ENCODE assay signal across 11 cellular contexts in the genomic region with DNA sequence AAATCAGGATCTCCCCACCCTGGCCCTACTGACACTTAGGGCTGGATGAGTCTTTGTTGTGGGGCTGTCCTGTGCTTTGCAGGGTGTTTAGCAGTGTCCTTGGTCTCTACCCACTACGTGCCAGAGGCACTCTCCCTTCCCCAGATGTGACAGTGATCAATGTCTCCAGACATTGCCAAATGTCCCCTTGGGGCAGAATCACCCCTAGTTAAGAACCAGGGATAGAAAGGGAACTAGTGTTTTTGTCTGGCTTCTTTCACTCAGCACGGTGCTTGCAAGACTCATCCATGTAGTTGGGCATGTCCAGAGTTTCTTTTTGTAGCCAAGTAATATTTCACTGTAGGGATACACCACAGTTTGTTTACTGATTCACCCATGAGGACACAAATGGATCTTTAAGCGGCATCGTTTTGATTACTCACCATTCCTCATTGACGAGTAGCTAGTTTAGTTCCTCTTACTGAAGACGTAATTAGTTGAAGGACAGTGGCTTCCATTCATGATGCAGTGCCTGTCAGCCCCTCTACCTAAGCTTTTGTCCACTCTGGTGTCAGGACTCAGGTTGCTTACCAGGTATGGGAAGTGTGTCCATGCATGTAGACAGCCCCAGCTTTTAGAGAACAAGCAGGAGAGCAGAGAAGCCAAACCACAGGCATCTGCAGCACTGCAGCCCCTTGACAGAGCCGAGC. TPM values are rescaled to one million over a fixed set of nuclear protein-coding genes. Genes with fewer than 3 reads are reported as not detected.
DNase-seq lines count a peak whose midpoint lies in the region; ATAC-seq and TF ChIP-seq lines count a peak whose summit lies in the region.
"Had no signal": no experiment of that assay in that cellular context is flagged by ENCODE, and none has a peak within 500 bp of the region (broad histone marks: within the 10 kb centered on the region; RNA-seq: fewer than 3 reads in every experiment).

No MANE protein-coding gene starts in this region.

- TF ChIP-seq CTCF in H9 (conservative IDR thresholded peaks at IDR 0.05) (no peak), foreskin fibroblast (IDR thresholded peaks at IDR 0.05; ENCODE audit: low read depth, low read length) (no peak)

- no peak overlapping the region for H2AFZ ChIP-seq in H9 (ENCODE audit: low read length)
- H2AFZ ChIP-seq: GM23338 had no signal

- no peak overlapping the region for H4K8ac ChIP-seq in H9 (replicated peaks; ENCODE audit: insufficient read length, low read depth, low read length)

- peak overlapping the region in 2 of 3 experiments; percentile 25 to 97; a peak in 2 of 7 replicates for H3K27ac Mint-ChIP-seq in H9
- H3K27ac Mint-ChIP-seq: GM23338 had no signal

- H3K14ac ChIP-seq in H9 (ENCODE audit: insufficient read depth, low read length), result no peak overlapping the region

- no peak overlapping the region for H2AK5ac ChIP-seq in H9 (ENCODE audit: insufficient read length, low read length)

- H3K27me3 ChIP-seq in H9 (ENCODE audit: insufficient read depth, low read length) (no peaks in the 10 kb centered on the region), adipocyte (replicated peaks; ENCODE audit: control insufficient read depth, insufficient read depth, low read length) (no peaks in the 10 kb centered on the region), skeletal muscle tissue (ENCODE audit: control insufficient read depth in 3 of 3, insufficient read depth in 3 of 3, low read length in 3 of 3) (no peaks in the 10 kb centered on the region)

- no peak overlapping the region for H3K18ac ChIP-seq in H9 (ENCODE audit: insufficient read length, low read depth, low read length)

- no peaks in the 10 kb centered on the region for H3K27me3 Mint-ChIP-seq in H9 (ENCODE audit: low read depth)

- no peak overlapping the region for H3K4me2 ChIP-seq in H9 (ENCODE audit: insufficient read depth, insufficient read length, low read length)
- H3K4me2 ChIP-seq: GM23338 had no signal

- H3K79me1 ChIP-seq in H9 (ENCODE audit: insufficient read depth, low read depth, low read length, poor library complexity, severe bottlenecking), result no peaks in the 10 kb centered on the region

- H3K9me3 ChIP-seq in H9 (ENCODE audit: control insufficient read depth, low read depth, low read length) (no peaks in the 10 kb centered on the region), adipocyte (ENCODE audit: control insufficient read depth, low read length) (no peaks in the 10 kb centered on the region), skeletal muscle tissue (ENCODE audit: control insufficient read depth in 3 of 3, low read length in 3 of 3) (no peaks in the 10 kb centered on the region)

- no peaks in the 10 kb centered on the region for H4K20me1 ChIP-seq in H9 (ENCODE audit: control insufficient read depth, insufficient read depth, insufficient read length)

- no peak overlapping the region for H2BK5ac ChIP-seq in H9 (ENCODE audit: insufficient read length, low read length)

- no peak overlapping the region for H4K5ac ChIP-seq in H9 (ENCODE audit: insufficient read length, low read depth, low read length)

- no peak overlapping the region for H2BK20ac ChIP-seq in H9 (ENCODE audit: low read depth, low read length, poor library complexity, severe bottlenecking)

- H3K4me1 ChIP-seq in H9 (ENCODE audit: insufficient read depth, low read length) (no peaks in the 10 kb centered on the region), adipocyte (ENCODE audit: control insufficient read depth, insufficient read depth, low read length) (peaks cover 49% of the 10 kb centered on the region), skeletal muscle tissue (ENCODE audit: control insufficient read depth in 3 of 3, insufficient read depth in 3 of 3, low read length in 3 of 3) (peaks cover 71 to 95% (median 84%) of the 10 kb centered on the region in 3 donors)

- no peak overlapping the region for H3K4me3 ChIP-seq in adipocyte (ENCODE audit: low read length)
- H3K4me3 ChIP-seq in foreskin fibroblast (ENCODE audit: low read depth in 1 of 2, low read length in 2 of 2), result no peak overlapping the region
- H3K4me3 ChIP-seq in skeletal muscle tissue (ENCODE audit: low read length in 3 of 3), result peak overlapping the region in 1 of 3 donors; percentile 22
- H3K4me3 ChIP-seq: GM23338 had no signal

- ATAC-seq in HG03135 (IDR thresholded peaks at IDR 0.05; ENCODE audit: unreplicated experiment), result no peak

- H3K4ac ChIP-seq in H9 (ENCODE audit: low read depth, low read length), result no peak overlapping the region

- H3K56ac ChIP-seq in H9 (ENCODE audit: insufficient read length, low read depth, low read length), result no peak overlapping the region

- no peak overlapping the region for H2BK12ac ChIP-seq in H9 (ENCODE audit: insufficient read length, low read depth, low read length)

- no peak overlapping the region for H3T11ph ChIP-seq in H9 (ENCODE audit: low read length)

- H3K79me2 ChIP-seq in H9 (ENCODE audit: insufficient read depth, low read length), result no peaks in the 10 kb centered on the region

- no peak overlapping the region for H4K91ac ChIP-seq in H9 (ENCODE audit: insufficient read length, low read depth, low read length)

- no peak overlapping the region for H3K23ac ChIP-seq in H9 (ENCODE audit: insufficient read length, low read depth, low read length)

- no peak overlapping the region for H3K4me3 Mint-ChIP-seq in H9
- H3K4me3 Mint-ChIP-seq: GM23338 had no signal

- no peaks in the 10 kb centered on the region for H3K9me3 Mint-ChIP-seq in H9
- H3K9me3 Mint-ChIP-seq: GM23338 had no signal

- H3K23me2 ChIP-seq in H9 (ENCODE audit: insufficient read length, low read depth, low read length, poor library complexity, severe bottlenecking), result no peaks in the 10 kb centered on the region

- peaks cover 31 to 36% of the 10 kb centered on the region in 2 experiments for H3K4me1 Mint-ChIP-seq in H9

- no peak overlapping the region for H2BK120ac ChIP-seq in H9 (ENCODE audit: low read depth, low read length, poor library complexity, severe bottlenecking)

- H3K36me3 Mint-ChIP-seq in H9 (ENCODE audit: insufficient read depth in 1 of 3, low read depth in 3 of 3), result peaks cover 13 to 49% (median 33%) of the 10 kb centered on the region in 3 experiments

- peaks cover 44% of the 10 kb centered on the region for H3K36me3 ChIP-seq in adipocyte (ENCODE audit: control insufficient read depth, insufficient read depth, low read length, severe bottlenecking)
- H3K36me3 ChIP-seq in skeletal muscle tissue (ENCODE audit: control insufficient read depth in 3 of 3, insufficient read depth in 3 of 3, low read length in 3 of 3), result peaks cover 6 to 21% (median 9%) of the 10 kb centered on the region in 3 donors

- DNase-seq in H9, result no peak
- peak; percentile 29 for DNase-seq in adipocyte (ENCODE audit: low read depth)
- peak; percentile 72 to 83 for DNase-seq in foreskin fibroblast
- no peak for DNase-seq in mesenteric fat pad (ENCODE audit: low spot score)
- DNase-seq in midbrain (lab: John Stamatoyannopoulos, UW), result no peak
- no peak for DNase-seq in amniotic stem cell (lab: John Stamatoyannopoulos, UW)
- DNase-seq: NCI-H510A; stimulated activated CD8-positive, alpha-beta memory T cell treated with anti-CD3 and anti-CD28 coated beads, Interleukin-4, amount 100 ng/mL, for 48 hours had no signal

- H3K9ac ChIP-seq in H9 (ENCODE audit: extremely low read depth, insufficient read length, low read length) (no peak overlapping the region), adipocyte (ENCODE audit: low read length) (no peak overlapping the region), skeletal muscle tissue (ENCODE audit: low read depth in 1 of 3, low read length in 3 of 3) (peak overlapping the region in 1 of 3 donors; percentile 60)

- no CpG with 5 or more reads among the region's 7 CpGs for WGBS in H9 (ENCODE audit: extremely low coverage, insufficient read length, low lambda C conversion rate)

- no peak overlapping the region for H2BK15ac ChIP-seq in H9 (ENCODE audit: low read depth, low read length)

- H3K27ac ChIP-seq in H9 (ENCODE audit: insufficient read length, low read depth, low read length) (no peak overlapping the region), skeletal muscle tissue (ENCODE audit: low read depth, low read length) (peak overlapping the region; percentile 59)

RNA-seq across cellular contexts. Expression of a gene that starts 26.0 kb away (rescaled TPM):
- 3.9 and 5.3 TPM in 2 replicates for total RNA-seq in H9 (2021)
- total RNA-seq in skeletal muscle tissue, result 3.1 TPM
- 13.9 TPM for total RNA-seq in mesenteric fat pad

RNA-seq across cellular contexts. Expression of a gene that starts 28.1 kb away (rescaled TPM):
- total RNA-seq in H9 (2021), result 82.6 and 89.7 TPM in 2 replicates
- total RNA-seq in skeletal muscle tissue, result 36.5 TPM
- total RNA-seq in mesenteric fat pad, result 86.0 TPM

RNA-seq across cellular contexts. Expression of a gene that starts 28.3 kb away (rescaled TPM):
- total RNA-seq in H9 (2021) (40.0 and 40.1 TPM in 2 replicates), skeletal muscle tissue (11.0 TPM), mesenteric fat pad (12.7 TPM)

Comparison
In these comparisons a context has a peak if more than half of its experiments do, and no peak if none do; other contexts are left out.
1. DNase-seq: peak in adipocyte (single experiment) and foreskin fibroblast (2 of 2); none in H9 (single experiment), mesenteric fat pad (single experiment), midbrain (single experiment) and amniotic stem cell (single experiment).